In the genomic region with DNA sequence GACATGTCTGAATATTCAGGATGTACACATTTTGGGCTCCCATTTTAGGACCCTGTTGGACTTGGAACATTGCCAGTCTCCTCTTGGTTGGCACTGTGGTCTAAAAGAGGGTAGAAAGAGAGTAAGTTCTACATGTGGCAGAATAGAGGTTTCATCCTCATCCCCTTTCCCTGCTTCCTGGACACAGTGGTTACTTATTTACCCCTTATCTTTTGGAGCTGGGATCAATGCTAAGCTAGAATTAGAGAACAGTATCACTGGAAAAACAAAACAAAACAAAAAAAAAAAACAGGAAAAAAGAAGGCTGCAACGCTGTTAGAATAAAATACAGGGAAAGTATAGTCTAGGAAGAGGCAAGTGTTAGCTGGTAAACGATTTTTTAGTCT, we compare ENCODE assay signal across 24 cellular contexts.
DNase-seq lines count a peak whose midpoint lies in the region; ATAC-seq, FAIRE-seq and TF ChIP-seq lines count a peak whose summit lies in the region.
"Had no signal": no experiment of that assay in that cellular context is flagged by ENCODE, and none has a peak within 500 bp of the region (broad histone marks: within the 10 kb centered on the region; RNA-seq: fewer than 3 reads in every experiment).

No MANE protein-coding gene starts in this region.

- H2AFZ ChIP-seq in H9 (ENCODE audit: low read length) (no peak overlapping the region), keratinocyte (ENCODE audit: control insufficient read depth, low read length) (peak overlapping the region; percentile 35)

- H3K27me3 ChIP-seq in H9 (ENCODE audit: insufficient read depth, low read length) (no peaks in the 10 kb centered on the region), SJSA1 (replicated peaks) (no peaks in the 10 kb centered on the region), keratinocyte (ENCODE audit: control insufficient read depth, extremely low read depth, insufficient read depth, low read length) (no peaks in the 10 kb centered on the region), right lobe of liver (no peaks in the 10 kb centered on the region), A673 (replicated peaks; ENCODE audit: insufficient read depth, low read depth, low read length, poor library complexity) (no peaks in the 10 kb centered on the region), ascending aorta (no peaks in the 10 kb centered on the region)
- H3K27me3 ChIP-seq: BLaER1 treated with 17β-estradiol and CSF1 and Interleukin-3, amounts not matched to agents 10 nM and 100 nM had no signal

- no peaks in the 10 kb centered on the region for H3K23me2 ChIP-seq in H9 (ENCODE audit: insufficient read length, low read depth, low read length, poor library complexity, severe bottlenecking)

- peaks cover 32 to 41% of the 10 kb centered on the region in 2 experiments for H3K4me1 Mint-ChIP-seq in H9
- H3K4me1 Mint-ChIP-seq: B cell had no signal

- no peak overlapping the region for H2BK5ac ChIP-seq in H9 (ENCODE audit: insufficient read length, low read length)

- H3K9me3 ChIP-seq in H9 (ENCODE audit: control insufficient read depth, low read depth, low read length) (no peaks in the 10 kb centered on the region), SJSA1 (replicated peaks) (no peaks in the 10 kb centered on the region), keratinocyte (ENCODE audit: control insufficient read depth, low read depth, low read length) (no peaks in the 10 kb centered on the region), right lobe of liver (no peaks in the 10 kb centered on the region), A673 (ENCODE audit: low read depth, low read length, poor library complexity, severe bottlenecking) (no peaks in the 10 kb centered on the region), ascending aorta (no peaks in the 10 kb centered on the region)
- H3K9me3 ChIP-seq: BLaER1 treated with 17β-estradiol and CSF1 and Interleukin-3, amounts not matched to agents 10 nM and 100 nM; Caco-2 had no signal

- no peak overlapping the region for H3K56ac ChIP-seq in H9 (ENCODE audit: insufficient read length, low read depth, low read length)

- H2BK20ac ChIP-seq in H9 (ENCODE audit: low read depth, low read length, poor library complexity, severe bottlenecking) = no peak overlapping the region

- DNase-seq in H9 (no peak), SJSA1 (ENCODE audit: low read depth in 1 of 2, low spot score in 2 of 2) (no peak), keratinocyte (ENCODE audit: low read depth, low spot score) (no peak), right lobe of liver (no peak), NCI-H774 (lab: John Stamatoyannopoulos, UW) (no peak), A673 (ENCODE audit: low spot score) (no peak), ascending aorta (ENCODE audit: low spot score in 2 of 2) (no peak)
- DNase-seq: 8988T; AML-193; Caco-2; Calu3; CD4-positive, alpha-beta T cell; CD8-positive, alpha-beta T cell; DMS79 treated with DMSO at 0.1 percent for 48 hours; GF-D8 had no signal

- POLR2A ChIA-PET in A673 (lab: Charles Lee; ENCODE audit: low non-redundant PET) = no interaction called here

- H3K14ac ChIP-seq in H9 (ENCODE audit: insufficient read depth, low read length) = no peak overlapping the region

- H2BK12ac ChIP-seq in H9 (ENCODE audit: insufficient read length, low read depth, low read length) = no peak overlapping the region

- no peak overlapping the region for H3K27ac ChIP-seq in H9 (ENCODE audit: insufficient read length, low read depth, low read length)
- peak overlapping the region; percentile 81 for H3K27ac ChIP-seq in SJSA1
- H3K27ac ChIP-seq in keratinocyte (ENCODE audit: control insufficient read depth, insufficient read depth, low read length) = no peak overlapping the region
- H3K27ac ChIP-seq in right lobe of liver = no peak overlapping the region
- no peak overlapping the region for H3K27ac ChIP-seq in A673 (ENCODE audit: low read depth, low read length, poor library complexity, severe bottlenecking)
- H3K27ac ChIP-seq in ascending aorta = no peak overlapping the region
- H3K27ac ChIP-seq: BLaER1 treated with 17β-estradiol and CSF1 and Interleukin-3, amounts not matched to agents 10 nM and 100 nM; C4-2B had no signal

- no peak overlapping the region for H3K4ac ChIP-seq in H9 (ENCODE audit: low read depth, low read length)

- no peak overlapping the region for H2BK15ac ChIP-seq in H9 (ENCODE audit: low read depth, low read length)

- no peak overlapping the region for H3K27ac Mint-ChIP-seq in H9
- H3K27ac Mint-ChIP-seq: B cell; CD4-positive, alpha-beta T cell; CD8-positive, alpha-beta T cell had no signal

- H4K8ac ChIP-seq in H9 (replicated peaks; ENCODE audit: insufficient read length, low read depth, low read length) = no peak overlapping the region

- H2AK5ac ChIP-seq in H9 (ENCODE audit: insufficient read length, low read length) = peak overlapping the region; percentile 71

- H3K79me2 ChIP-seq in H9 (ENCODE audit: insufficient read depth, low read length) (no peaks in the 10 kb centered on the region), keratinocyte (ENCODE audit: control insufficient read depth, insufficient read depth, low read length) (no peaks in the 10 kb centered on the region)

- no peak for FAIRE-seq in keratinocyte (lab: Jason Lieb, UNC)
- FAIRE-seq: A204.1, D721Med, G401.6, GM12891, GM19239 had no signal

- no peak for TF ChIP-seq POLR2A in right lobe of liver (IDR thresholded peaks at IDR 0.05)

- no peak overlapping the region for H3T11ph ChIP-seq in H9 (ENCODE audit: low read length)

- CTCF ChIA-PET in A673 (lab: Charles Lee) = no interaction called here

- H3K79me1 ChIP-seq in H9 (ENCODE audit: insufficient read depth, low read depth, low read length, poor library complexity, severe bottlenecking) = no peaks in the 10 kb centered on the region

- H4K5ac ChIP-seq in H9 (ENCODE audit: insufficient read length, low read depth, low read length) = no peak overlapping the region

- H3K9me1 ChIP-seq in keratinocyte (ENCODE audit: control insufficient read depth, extremely low read depth, insufficient read depth, low read length) = no peaks in the 10 kb centered on the region

- no peak overlapping the region for H3K4me3 Mint-ChIP-seq in H9
- H3K4me3 Mint-ChIP-seq: B cell; CD4-positive, alpha-beta T cell; CD8-positive, alpha-beta T cell had no signal

- H3K9me3 Mint-ChIP-seq in H9 = no peaks in the 10 kb centered on the region; a peak in 1 of 5 replicates
- H3K9me3 Mint-ChIP-seq: CD4-positive, alpha-beta T cell; CD8-positive, alpha-beta T cell had no signal

- intact Hi-C loops in right lobe of liver (cut with DNase I) (loop anchor here (10.0 kb wide), 1 partner anchor 86 kb away; no protein-coding TSS in a partner anchor), A673 (cut with micrococcal nuclease; ENCODE audit: unreplicated experiment) (no loop called here), ascending aorta (cut with DNase I) (no loop called here)

- dilution Hi-C loops in keratinocyte (cut with MboI; ENCODE audit: extremely low pct_ligation_motif_present, low sequenced_read_pairs) = no loop called here

- no CpG with 5 or more reads among the region's 2 CpGs for WGBS in H9 (ENCODE audit: extremely low coverage, insufficient read length, low lambda C conversion rate)
- 15% methylated on average over 2 of the region's 2 CpGs for WGBS in right lobe of liver (ENCODE audit: insufficient coverage, low coverage, low lambda C conversion rate, missing lambda C conversion rate)

- no peaks in the 10 kb centered on the region for H4K20me1 ChIP-seq in H9 (ENCODE audit: control insufficient read depth, insufficient read depth, insufficient read length)
- H4K20me1 ChIP-seq in keratinocyte (ENCODE audit: control insufficient read depth, extremely low read depth, insufficient read depth, low read length) = no peaks in the 10 kb centered on the region
- H4K20me1 ChIP-seq: BLaER1 treated with 17β-estradiol and CSF1 and Interleukin-3, amounts not matched to agents 10 nM and 100 nM had no signal

- TF ChIP-seq CTCF in H9 (conservative IDR thresholded peaks at IDR 0.05) (no peak), keratinocyte (optimal IDR thresholded peaks at IDR 0.05 in 1 of 3, IDR thresholded peaks at IDR 0.05 in 1 of 3, conservative IDR thresholded peaks at IDR 0.05 in 1 of 3; ENCODE audit: extremely low read depth in 1 of 3, insufficient read depth in 2 of 3, low read length in 3 of 3) (no peak), right lobe of liver (IDR thresholded peaks at IDR 0.05) (no peak), A673 (conservative IDR thresholded peaks at IDR 0.05; ENCODE audit: low read depth, low read length) (no peak), ascending aorta (IDR thresholded peaks at IDR 0.05) (no peak)

- H4K91ac ChIP-seq in H9 (ENCODE audit: insufficient read length, low read depth, low read length) = no peak overlapping the region

- no peaks in the 10 kb centered on the region for H3K27me3 Mint-ChIP-seq in H9 (ENCODE audit: low read depth)
- H3K27me3 Mint-ChIP-seq: CD4-positive, alpha-beta T cell had no signal

- H3K18ac ChIP-seq in H9 (ENCODE audit: insufficient read length, low read depth, low read length) = no peak overlapping the region

- BruUV-seq in A673 (replicated peaks; lab: Mats Ljungman, UMichigan) = no TSS peak

- H3K36me3 ChIP-seq in SJSA1 (no peaks in the 10 kb centered on the region), keratinocyte (ENCODE audit: control insufficient read depth in 2 of 2, extremely low read depth in 1 of 2, insufficient read depth in 2 of 2, low read length in 2 of 2) (no peaks in the 10 kb centered on the region), right lobe of liver (no peaks in the 10 kb centered on the region), A673 (ENCODE audit: insufficient read depth, low read length, poor library complexity, severe bottlenecking) (no peaks in the 10 kb centered on the region), ascending aorta (no peaks in the 10 kb centered on the region)
- H3K36me3 ChIP-seq: BLaER1 treated with 17β-estradiol and CSF1 and Interleukin-3, amounts not matched to agents 10 nM and 100 nM had no signal

- peaks cover 0 to 16% (median 4%) of the 10 kb centered on the region in 3 experiments; a peak in 5 of 7 replicates for H3K36me3 Mint-ChIP-seq in H9 (ENCODE audit: insufficient read depth in 1 of 3, low read depth in 3 of 3)
- H3K36me3 Mint-ChIP-seq: CD8-positive, alpha-beta T cell had no signal

- peaks cover 10% of the 10 kb centered on the region; the same call in 1 of the 2 replicates for H3K4me1 ChIP-seq in H9 (ENCODE audit: insufficient read depth, low read length)
- peaks cover 18% of the 10 kb centered on the region for H3K4me1 ChIP-seq in SJSA1 (replicated peaks)
- peaks cover 18% of the 10 kb centered on the region for H3K4me1 ChIP-seq in keratinocyte (ENCODE audit: control insufficient read depth, extremely low read depth, insufficient read depth, low read length)
- H3K4me1 ChIP-seq in right lobe of liver = peaks cover 0 to 12% (median 6%) of the 10 kb centered on the region in 4 donors
- H3K4me1 ChIP-seq in A673 (ENCODE audit: insufficient read depth, low read length, poor library complexity, severe bottlenecking) = no peaks in the 10 kb centered on the region
- no peaks in the 10 kb centered on the region for H3K4me1 ChIP-seq in ascending aorta
- H3K4me1 ChIP-seq: Caco-2 had no signal

- H3K9ac ChIP-seq in H9 (ENCODE audit: extremely low read depth, insufficient read length, low read length) (no peak overlapping the region), keratinocyte (ENCODE audit: control insufficient read depth, extremely low read depth, insufficient read depth, low read length) (no peak overlapping the region)
- H3K9ac ChIP-seq: BLaER1 treated with 17β-estradiol and CSF1 and Interleukin-3, amounts not matched to agents 10 nM and 100 nM had no signal

- H3K4me3 ChIP-seq in SJSA1 (no peak overlapping the region), keratinocyte (ENCODE audit: control insufficient read depth in 2 of 3, extremely low read depth in 1 of 3, insufficient read depth in 2 of 3, low read depth in 1 of 3, low read length in 3 of 3) (no peak overlapping the region), right lobe of liver (no peak overlapping the region), A673 (ENCODE audit: low read depth, low read length, poor library complexity, severe bottlenecking) (no peak overlapping the region), ascending aorta (no peak overlapping the region)
- H3K4me3 ChIP-seq: BLaER1 treated with 17β-estradiol and CSF1 and Interleukin-3, amounts not matched to agents 10 nM and 100 nM had no signal

- no peak overlapping the region for H3K23ac ChIP-seq in H9 (ENCODE audit: insufficient read length, low read depth, low read length)

- H3K4me2 ChIP-seq in H9 (ENCODE audit: insufficient read depth, insufficient read length, low read length) (no peak overlapping the region), keratinocyte (ENCODE audit: control insufficient read depth, extremely low read depth, insufficient read depth, low read depth, low read length) (peak overlapping the region; percentile 29)
- H3K4me2 ChIP-seq: BLaER1 treated with 17β-estradiol and CSF1 and Interleukin-3, amounts not matched to agents 10 nM and 100 nM had no signal

- H2BK120ac ChIP-seq in H9 (ENCODE audit: low read depth, low read length, poor library complexity, severe bottlenecking) = no peak overlapping the region

- ATAC-seq in right lobe of liver (peak; percentile 73 to 88 (median 80)), GM19351 (IDR thresholded peaks at IDR 0.05; ENCODE audit: unreplicated experiment) (no peak)
- ATAC-seq: CD8-positive, alpha-beta T cell had no signal

Comparison
In these comparisons a context has a peak if more than half of its experiments do, and no peak if none do; other contexts are left out.
1. intact Hi-C loops: an anchor here in right lobe of liver (10.0 kb wide); none called in A673 and ascending aorta.